1 cellular context compared by ENCODE assay signal in the genomic region with DNA sequence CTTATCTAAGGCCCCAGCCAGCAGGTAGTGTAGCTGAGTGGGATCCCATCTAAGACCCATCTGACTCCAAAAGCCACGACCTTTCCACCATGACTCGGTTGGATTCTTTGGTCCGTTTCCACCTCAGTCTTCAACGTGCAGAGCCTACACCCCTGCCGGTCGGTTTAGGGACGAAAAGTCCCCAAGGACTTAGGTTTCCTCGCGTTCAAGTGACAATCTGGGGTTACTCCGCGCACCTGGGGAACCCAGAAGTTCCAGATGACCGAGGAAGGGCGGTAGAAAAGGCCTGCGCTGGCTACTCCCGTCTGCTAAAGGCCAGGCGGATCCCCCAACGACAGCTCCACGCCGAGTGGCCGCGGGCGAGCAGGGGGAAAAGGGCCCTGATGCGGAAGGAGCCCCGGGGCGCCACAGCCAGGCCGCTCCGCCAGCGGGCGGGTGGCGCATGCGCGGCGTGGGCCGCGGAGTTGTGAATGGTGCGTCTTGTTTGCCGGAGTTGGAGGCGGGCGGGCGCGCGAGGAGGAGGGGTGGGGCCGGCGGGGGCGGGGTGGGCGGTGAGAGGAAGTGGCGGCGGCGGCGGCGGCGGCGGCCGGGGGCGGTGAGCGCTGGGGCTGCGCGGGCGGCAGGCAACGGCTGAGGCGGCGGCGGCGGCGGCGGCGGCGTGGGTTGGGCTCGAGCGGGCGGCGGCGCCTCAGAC.
TF ChIP-seq lines count a peak whose summit lies in the region.

A gene (plus strand): TSS at position 595 of the 694 bp plus-strand sequence. CDS start 259 bp downstream, outside the sequence.

TF ChIP-seq in HepG2, 621 proteins besides CTCF, POLR2A, EP300 and RAD21 (continued from another document and continues in another):
- TF ChIP-seq, protein P1, sequence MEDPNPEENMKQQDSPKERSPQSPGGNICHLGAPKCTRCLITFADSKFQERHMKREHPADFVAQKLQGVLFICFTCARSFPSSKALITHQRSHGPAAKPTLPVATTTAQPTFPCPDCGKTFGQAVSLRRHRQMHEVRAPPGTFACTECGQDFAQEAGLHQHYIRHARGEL (CRISPR knock-in tag; IDR thresholded peaks at IDR 0.05): peak; percentile 92; the same call in 1 of the 2 replicates
- TF ChIP-seq NFATC3 (CRISPR knock-in tag; IDR thresholded peaks at IDR 0.05): peak; percentile 90; the same call in 1 of the 2 replicates
- no peak for TF ChIP-seq RFXANK (CRISPR knock-in tag; IDR thresholded peaks at IDR 0.05)
- TF ChIP-seq ZFP90 (CRISPR knock-in tag; IDR thresholded peaks at IDR 0.05; ENCODE audit: borderline replicate concordance): peak; percentile 82; the same call in 1 of the 2 replicates
- TF ChIP-seq, protein P2, sequence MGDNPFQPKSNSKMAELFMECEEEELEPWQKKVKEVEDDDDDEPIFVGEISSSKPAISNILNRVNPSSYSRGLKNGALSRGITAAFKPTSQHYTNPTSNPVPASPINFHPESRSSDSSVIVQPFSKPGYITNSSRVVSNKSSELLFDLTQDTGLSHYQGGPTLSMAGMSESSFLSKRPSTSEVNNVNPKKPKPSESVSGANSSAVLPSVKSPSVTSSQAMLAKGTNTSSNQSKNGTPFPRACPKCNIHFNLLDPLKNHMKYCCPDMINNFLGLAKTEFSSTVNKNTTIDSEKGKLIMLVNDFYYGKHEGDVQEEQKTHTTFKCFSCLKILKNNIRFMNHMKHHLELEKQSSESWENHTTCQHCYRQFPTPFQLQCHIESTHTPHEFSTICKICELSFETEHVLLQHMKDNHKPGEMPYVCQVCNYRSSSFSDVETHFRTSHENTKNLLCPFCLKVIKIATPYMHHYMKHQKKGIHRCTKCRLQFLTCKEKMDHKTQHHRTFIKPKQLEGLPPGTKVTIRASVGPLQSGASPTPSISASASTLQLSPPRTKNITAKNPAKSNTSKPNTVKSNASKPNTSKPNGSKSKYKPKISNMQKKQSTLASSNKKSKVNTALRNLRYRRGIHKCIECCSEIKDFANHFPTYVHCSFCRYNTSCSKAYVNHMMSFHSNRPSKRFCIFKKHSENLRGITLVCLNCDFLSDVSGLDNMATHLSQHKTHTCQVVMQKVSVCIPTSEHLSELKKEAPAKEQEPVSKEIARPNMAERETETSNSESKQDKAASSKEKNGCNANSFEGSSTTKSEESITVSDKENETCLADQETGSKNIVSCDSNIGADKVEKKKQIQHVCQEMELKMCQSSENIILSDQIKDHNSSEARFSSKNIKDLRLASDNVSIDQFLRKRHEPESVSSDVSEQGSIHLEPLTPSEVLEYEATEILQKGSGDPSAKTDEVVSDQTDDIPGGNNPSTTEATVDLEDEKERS (CRISPR knock-in tag; IDR thresholded peaks at IDR 0.05): peak; percentile 91; the same call in 1 of the 2 replicates
- no peak for TF ChIP-seq ZNF446 (CRISPR knock-in tag; IDR thresholded peaks at IDR 0.05)
- peak; percentile 61 for TF ChIP-seq ZNF674 (CRISPR knock-in tag; IDR thresholded peaks at IDR 0.05; ENCODE audit: low read depth)
- no peak; the same call in 1 of the 2 replicates for TF ChIP-seq ZNF431 (CRISPR knock-in tag; IDR thresholded peaks at IDR 0.05; ENCODE audit: borderline replicate concordance, low read depth)
- TF ChIP-seq MYC (CRISPR knock-in tag; IDR thresholded peaks at IDR 0.05; ENCODE audit: borderline replicate concordance): peak; percentile 90
- peak; percentile 94 for TF ChIP-seq TP53 (CRISPR knock-in tag; conservative IDR thresholded peaks at IDR 0.05)
- TF ChIP-seq, protein P3, sequence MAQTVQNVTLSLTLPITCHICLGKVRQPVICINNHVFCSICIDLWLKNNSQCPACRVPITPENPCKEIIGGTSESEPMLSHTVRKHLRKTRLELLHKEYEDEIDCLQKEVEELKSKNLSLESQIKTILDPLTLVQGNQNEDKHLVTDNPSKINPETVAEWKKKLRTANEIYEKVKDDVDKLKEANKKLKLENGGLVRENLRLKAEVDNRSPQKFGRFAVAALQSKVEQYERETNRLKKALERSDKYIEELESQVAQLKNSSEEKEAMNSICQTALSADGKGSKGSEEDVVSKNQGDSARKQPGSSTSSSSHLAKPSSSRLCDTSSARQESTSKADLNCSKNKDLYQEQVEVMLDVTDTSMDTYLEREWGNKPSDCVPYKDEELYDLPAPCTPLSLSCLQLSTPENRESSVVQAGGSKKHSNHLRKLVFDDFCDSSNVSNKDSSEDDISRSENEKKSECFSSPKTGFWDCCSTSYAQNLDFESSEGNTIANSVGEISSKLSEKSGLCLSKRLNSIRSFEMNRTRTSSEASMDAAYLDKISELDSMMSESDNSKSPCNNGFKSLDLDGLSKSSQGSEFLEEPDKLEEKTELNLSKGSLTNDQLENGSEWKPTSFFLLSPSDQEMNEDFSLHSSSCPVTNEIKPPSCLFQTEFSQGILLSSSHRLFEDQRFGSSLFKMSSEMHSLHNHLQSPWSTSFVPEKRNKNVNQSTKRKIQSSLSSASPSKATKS (CRISPR knock-in tag; IDR thresholded peaks at IDR 0.05): no peak
- TF ChIP-seq U2AF1 (optimal IDR thresholded peaks at IDR 0.05; ENCODE audit: low read depth, low read length): no peak
- TF ChIP-seq PHF8 (CRISPR knock-in tag; IDR thresholded peaks at IDR 0.05): peak; percentile 98
- TF ChIP-seq BRCA1 (CRISPR knock-in tag; IDR thresholded peaks at IDR 0.05): peak; percentile 92; the same call in 1 of the 2 replicates
- peak; percentile 63 for TF ChIP-seq FOXO1 (CRISPR knock-in tag; IDR thresholded peaks at IDR 0.05)
- TF ChIP-seq NR3C1 (CRISPR knock-in tag; IDR thresholded peaks at IDR 0.05): peak; percentile 83; the same call in 1 of the 2 replicates
- peak; percentile 51 for TF ChIP-seq TBL1XR1 (IDR thresholded peaks at IDR 0.05; ENCODE audit: borderline replicate concordance, low read length, partially characterized antibody)
- peak; percentile 85 for TF ChIP-seq MED1 (CRISPR knock-in tag; IDR thresholded peaks at IDR 0.05)
- TF ChIP-seq, protein P4, sequence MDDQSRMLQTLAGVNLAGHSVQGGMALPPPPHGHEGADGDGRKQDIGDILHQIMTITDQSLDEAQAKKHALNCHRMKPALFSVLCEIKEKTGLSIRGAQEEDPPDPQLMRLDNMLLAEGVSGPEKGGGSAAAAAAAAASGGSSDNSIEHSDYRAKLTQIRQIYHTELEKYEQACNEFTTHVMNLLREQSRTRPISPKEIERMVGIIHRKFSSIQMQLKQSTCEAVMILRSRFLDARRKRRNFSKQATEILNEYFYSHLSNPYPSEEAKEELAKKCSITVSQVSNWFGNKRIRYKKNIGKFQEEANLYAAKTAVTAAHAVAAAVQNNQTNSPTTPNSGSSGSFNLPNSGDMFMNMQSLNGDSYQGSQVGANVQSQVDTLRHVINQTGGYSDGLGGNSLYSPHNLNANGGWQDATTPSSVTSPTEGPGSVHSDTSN (CRISPR knock-in tag; IDR thresholded peaks at IDR 0.05; ENCODE audit: borderline replicate concordance): peak; percentile 58; the same call in 1 of the 2 replicates
- TF ChIP-seq ZNF841 (CRISPR knock-in tag; IDR thresholded peaks at IDR 0.05; ENCODE audit: borderline replicate concordance): no peak
- TF ChIP-seq HES4 (CRISPR knock-in tag; IDR thresholded peaks at IDR 0.05; ENCODE audit: borderline replicate concordance): no peak; the same call in 1 of the 2 replicates
- TF ChIP-seq, protein P5, sequence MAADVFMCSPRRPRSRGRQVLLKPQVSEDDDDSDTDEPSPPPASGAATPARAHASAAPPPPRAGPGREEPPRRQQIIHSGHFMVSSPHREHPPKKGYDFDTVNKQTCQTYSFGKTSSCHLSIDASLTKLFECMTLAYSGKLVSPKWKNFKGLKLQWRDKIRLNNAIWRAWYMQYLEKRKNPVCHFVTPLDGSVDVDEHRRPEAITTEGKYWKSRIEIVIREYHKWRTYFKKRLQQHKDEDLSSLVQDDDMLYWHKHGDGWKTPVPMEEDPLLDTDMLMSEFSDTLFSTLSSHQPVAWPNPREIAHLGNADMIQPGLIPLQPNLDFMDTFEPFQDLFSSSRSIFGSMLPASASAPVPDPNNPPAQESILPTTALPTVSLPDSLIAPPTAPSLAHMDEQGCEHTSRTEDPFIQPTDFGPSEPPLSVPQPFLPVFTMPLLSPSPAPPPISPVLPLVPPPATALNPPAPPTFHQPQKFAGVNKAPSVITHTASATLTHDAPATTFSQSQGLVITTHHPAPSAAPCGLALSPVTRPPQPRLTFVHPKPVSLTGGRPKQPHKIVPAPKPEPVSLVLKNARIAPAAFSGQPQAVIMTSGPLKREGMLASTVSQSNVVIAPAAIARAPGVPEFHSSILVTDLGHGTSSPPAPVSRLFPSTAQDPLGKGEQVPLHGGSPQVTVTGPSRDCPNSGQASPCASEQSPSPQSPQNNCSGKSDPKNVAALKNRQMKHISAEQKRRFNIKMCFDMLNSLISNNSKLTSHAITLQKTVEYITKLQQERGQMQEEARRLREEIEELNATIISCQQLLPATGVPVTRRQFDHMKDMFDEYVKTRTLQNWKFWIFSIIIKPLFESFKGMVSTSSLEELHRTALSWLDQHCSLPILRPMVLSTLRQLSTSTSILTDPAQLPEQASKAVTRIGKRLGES (CRISPR knock-in tag; IDR thresholded peaks at IDR 0.05; ENCODE audit: borderline replicate concordance): 0 out of 2 replicates have a peak, but pooled peaks have one; percentile 52
- TF ChIP-seq MED8 (CRISPR knock-in tag; IDR thresholded peaks at IDR 0.05; ENCODE audit: insufficient replicate concordance): peak; percentile 96
- TF ChIP-seq ZNF720 (CRISPR knock-in tag; IDR thresholded peaks at IDR 0.05): 0 out of 2 replicates have a peak, but pooled peaks have one; percentile 53
- no peak for TF ChIP-seq ZC3H4 (CRISPR knock-in tag; IDR thresholded peaks at IDR 0.05; ENCODE audit: borderline replicate concordance)
- TF ChIP-seq PHF21A (CRISPR knock-in tag; IDR thresholded peaks at IDR 0.05): peak; percentile 89
- TF ChIP-seq POGZ (CRISPR knock-in tag; IDR thresholded peaks at IDR 0.05): peak; percentile 53; the same call in 1 of the 2 replicates
- TF ChIP-seq U2AF2 (IDR thresholded peaks at IDR 0.05; ENCODE audit: low read depth, low read length): no peak
- TF ChIP-seq, protein P6, sequence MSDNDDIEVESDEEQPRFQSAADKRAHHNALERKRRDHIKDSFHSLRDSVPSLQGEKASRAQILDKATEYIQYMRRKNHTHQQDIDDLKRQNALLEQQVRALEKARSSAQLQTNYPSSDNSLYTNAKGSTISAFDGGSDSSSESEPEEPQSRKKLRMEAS (IDR thresholded peaks at IDR 0.05): peak; percentile 85
- peak; percentile 87; the same call in 1 of the 2 replicates for TF ChIP-seq SMAD3 (CRISPR knock-in tag; IDR thresholded peaks at IDR 0.05)
- no peak for TF ChIP-seq SOX6 (IDR thresholded peaks at IDR 0.05)
- TF ChIP-seq SOX6 (CRISPR knock-in tag; IDR thresholded peaks at IDR 0.05): peak; percentile 75
- 0 out of 2 replicates have a peak, but pooled peaks have one; percentile 39 for TF ChIP-seq GPN1 (CRISPR knock-in tag; IDR thresholded peaks at IDR 0.05; ENCODE audit: borderline replicate concordance)
- TF ChIP-seq SMARCC2 (IDR thresholded peaks at IDR 0.05): no peak
- TF ChIP-seq, protein P7, sequence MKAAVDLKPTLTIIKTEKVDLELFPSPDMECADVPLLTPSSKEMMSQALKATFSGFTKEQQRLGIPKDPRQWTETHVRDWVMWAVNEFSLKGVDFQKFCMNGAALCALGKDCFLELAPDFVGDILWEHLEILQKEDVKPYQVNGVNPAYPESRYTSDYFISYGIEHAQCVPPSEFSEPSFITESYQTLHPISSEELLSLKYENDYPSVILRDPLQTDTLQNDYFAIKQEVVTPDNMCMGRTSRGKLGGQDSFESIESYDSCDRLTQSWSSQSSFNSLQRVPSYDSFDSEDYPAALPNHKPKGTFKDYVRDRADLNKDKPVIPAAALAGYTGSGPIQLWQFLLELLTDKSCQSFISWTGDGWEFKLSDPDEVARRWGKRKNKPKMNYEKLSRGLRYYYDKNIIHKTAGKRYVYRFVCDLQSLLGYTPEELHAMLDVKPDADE (CRISPR knock-in tag; IDR thresholded peaks at IDR 0.05): no peak
- TF ChIP-seq DNMT1 (CRISPR knock-in tag; IDR thresholded peaks at IDR 0.05): peak; percentile 77; the same call in 1 of the 2 replicates
- peak; percentile 32; the same call in 1 of the 2 replicates for TF ChIP-seq MTA1 (CRISPR knock-in tag; IDR thresholded peaks at IDR 0.05; ENCODE audit: borderline replicate concordance)
- peak; percentile 90 for TF ChIP-seq ZNF264 (CRISPR knock-in tag; IDR thresholded peaks at IDR 0.05)
- TF ChIP-seq ZNF552 (CRISPR knock-in tag; IDR thresholded peaks at IDR 0.05; ENCODE audit: borderline replicate concordance): no peak
- no peak for TF ChIP-seq PAWR (CRISPR knock-in tag; IDR thresholded peaks at IDR 0.05; ENCODE audit: borderline replicate concordance)
- TF ChIP-seq HOXA5 (CRISPR knock-in tag; IDR thresholded peaks at IDR 0.05): peak; percentile 95
- TF ChIP-seq ZKSCAN5 (CRISPR knock-in tag; IDR thresholded peaks at IDR 0.05): peak; percentile 69
- TF ChIP-seq ATF7 (IDR thresholded peaks at IDR 0.05): no peak
- no peak for TF ChIP-seq ATF7 (CRISPR knock-in tag; IDR thresholded peaks at IDR 0.05)
- TF ChIP-seq, protein P8, sequence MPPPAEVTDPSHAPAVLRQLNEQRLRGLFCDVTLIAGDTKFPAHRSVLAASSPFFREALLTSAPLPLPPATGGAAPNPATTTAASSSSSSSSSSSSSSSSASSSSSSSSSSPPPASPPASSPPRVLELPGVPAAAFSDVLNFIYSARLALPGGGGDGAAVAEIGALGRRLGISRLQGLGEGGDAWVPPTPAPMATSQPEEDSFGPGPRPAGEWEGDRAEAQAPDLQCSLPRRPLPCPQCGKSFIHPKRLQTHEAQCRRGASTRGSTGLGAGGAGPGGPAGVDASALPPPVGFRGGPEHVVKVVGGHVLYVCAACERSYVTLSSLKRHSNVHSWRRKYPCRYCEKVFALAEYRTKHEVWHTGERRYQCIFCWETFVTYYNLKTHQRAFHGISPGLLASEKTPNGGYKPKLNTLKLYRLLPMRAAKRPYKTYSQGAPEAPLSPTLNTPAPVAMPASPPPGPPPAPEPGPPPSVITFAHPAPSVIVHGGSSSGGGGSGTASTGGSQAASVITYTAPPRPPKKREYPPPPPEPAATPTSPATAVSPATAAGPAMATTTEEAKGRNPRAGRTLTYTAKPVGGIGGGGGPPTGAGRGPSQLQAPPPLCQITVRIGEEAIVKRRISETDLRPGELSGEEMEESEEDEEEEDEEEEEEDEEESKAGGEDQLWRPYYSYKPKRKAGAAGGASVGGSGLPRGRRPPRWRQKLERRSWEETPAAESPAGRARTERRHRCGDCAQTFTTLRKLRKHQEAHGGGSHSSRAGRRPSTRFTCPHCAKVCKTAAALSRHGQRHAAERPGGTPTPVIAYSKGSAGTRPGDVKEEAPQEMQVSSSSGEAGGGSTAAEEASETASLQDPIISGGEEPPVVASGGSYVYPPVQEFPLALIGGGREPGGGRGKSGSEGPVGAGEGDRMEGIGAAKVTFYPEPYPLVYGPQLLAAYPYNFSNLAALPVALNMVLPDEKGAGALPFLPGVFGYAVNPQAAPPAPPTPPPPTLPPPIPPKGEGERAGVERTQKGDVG (CRISPR knock-in tag; IDR thresholded peaks at IDR 0.05; ENCODE audit: borderline replicate concordance): peak; percentile 25; the same call in 1 of the 2 replicates
- TF ChIP-seq HDAC6 (IDR thresholded peaks at IDR 0.05; ENCODE audit: low read depth, low read length): no peak
- TF ChIP-seq MZF1 (CRISPR knock-in tag; IDR thresholded peaks at IDR 0.05; ENCODE audit: borderline replicate concordance): no peak
- TF ChIP-seq KLF12 (CRISPR knock-in tag; IDR thresholded peaks at IDR 0.05; ENCODE audit: borderline replicate concordance): no peak; the same call in 1 of the 2 replicates
- TF ChIP-seq SP5 (CRISPR knock-in tag; IDR thresholded peaks at IDR 0.05; ENCODE audit: borderline replicate concordance, low read depth): no peak
- TF ChIP-seq STAG1 (CRISPR knock-in tag; IDR thresholded peaks at IDR 0.05): no peak
- TF ChIP-seq NFRKB (IDR thresholded peaks at IDR 0.05): no peak
